Comparison of ENCODE assay signal across 21 cellular contexts in genomic region chr12:106327256-106327852, GRCh38. TPM values are rescaled to one million over a fixed set of nuclear protein-coding genes. Genes with fewer than 3 reads are reported as not detected.
DNase-seq lines count a peak whose midpoint lies in the region; ATAC-seq, FAIRE-seq and TF ChIP-seq lines count a peak whose summit lies in the region.
"Had no signal": no experiment of that assay in that cellular context is flagged by ENCODE, and none has a peak within 500 bp of the region (broad histone marks: within the 10 kb centered on the region; RNA-seq: fewer than 3 reads in every experiment).

No MANE protein-coding gene starts in this region.

- TF ChIP-seq EP300 in K562 (IDR thresholded peaks at IDR 0.05; ENCODE audit: low read length): no peak

- peak overlapping the region; percentile 6 for H3K27ac Mint-ChIP-seq in activated naive CD8-positive, alpha-beta T cell treated with anti-CD3 and anti-CD28 coated beads for 36 hours
- no peak overlapping the region for H3K27ac Mint-ChIP-seq in activated naive CD8-positive, alpha-beta T cell treated with anti-CD3 and anti-CD28 coated beads, Interleukin-2, amount 50 U/mL, for 24 hours
- H3K27ac Mint-ChIP-seq: GM23338 had no signal

- H3K27me3 Mint-ChIP-seq in activated naive CD8-positive, alpha-beta T cell treated with anti-CD3 and anti-CD28 coated beads for 36 hours: no peaks in the 10 kb centered on the region
- H3K27me3 Mint-ChIP-seq in activated naive CD8-positive, alpha-beta T cell treated with anti-CD3 and anti-CD28 coated beads, Interleukin-2, amount 50 U/mL, for 24 hours: no peaks in the 10 kb centered on the region
- H3K27me3 Mint-ChIP-seq: CD4-positive, alpha-beta memory T cell had no signal

- H3K4me1 Mint-ChIP-seq in activated naive CD8-positive, alpha-beta T cell treated with anti-CD3 and anti-CD28 coated beads for 36 hours: peaks cover 5% of the 10 kb centered on the region
- H3K4me1 Mint-ChIP-seq in activated naive CD8-positive, alpha-beta T cell treated with anti-CD3 and anti-CD28 coated beads, Interleukin-2, amount 50 U/mL, for 24 hours: no peaks in the 10 kb centered on the region

- no peaks in the 10 kb centered on the region for H3K27me3 ChIP-seq in Karpas-422 (ENCODE audit: low read length)
- H3K27me3 ChIP-seq in K562 (ENCODE audit: control insufficient read depth in 2 of 2, insufficient read depth in 2 of 2, low read length in 2 of 2): peaks cover 2 to 14% of the 10 kb centered on the region in 2 experiments; a peak in 1 of 5 replicates
- H3K27me3 ChIP-seq in gastrocnemius medialis: no peaks in the 10 kb centered on the region

- H3K4me2 ChIP-seq in Karpas-422 (ENCODE audit: low read depth, low read length, poor library complexity, severe bottlenecking) (peak overlapping the region; percentile 74), K562 (ENCODE audit: insufficient read depth, low read length) (no peak overlapping the region)
- H3K4me2 ChIP-seq: GM23338, SK-N-SH had no signal

- intact Hi-C loops in K562 (cut with micrococcal nuclease): no loop called here
- intact Hi-C loops in gastrocnemius medialis (cut with DNase I; ENCODE audit: low total_unique reads): no loop called here

- TF ChIP-seq RAD21 in K562 (CRISPR knock-in tag; conservative IDR thresholded peaks at IDR 0.05 in 1 of 2, IDR thresholded peaks at IDR 0.05 in 1 of 2): no peak

- no peak for ATAC-seq in activated naive CD8-positive, alpha-beta T cell treated with anti-CD3 and anti-CD28 coated beads, Interleukin-2, amount 50 U/mL, for 24 hours
- ATAC-seq in K562: no peak
- ATAC-seq in gastrocnemius medialis: no peak
- ATAC-seq: GM23338, PC-3 had no signal

- H3K36me3 ChIP-seq in Karpas-422 (ENCODE audit: insufficient read depth, low read length) (peaks cover 22% of the 10 kb centered on the region), K562 (ENCODE audit: control insufficient read depth, insufficient read depth, low read length) (no peaks in the 10 kb centered on the region), gastrocnemius medialis (peaks cover 0 to 39% of the 10 kb centered on the region in 2 donors)

- H4K20me1 ChIP-seq in Karpas-422 (ENCODE audit: insufficient read depth, low read depth, low read length) (no peaks in the 10 kb centered on the region), K562 (replicated peaks; ENCODE audit: control insufficient read depth, insufficient read depth, low read length) (no peaks in the 10 kb centered on the region)

- peaks cover 11% of the 10 kb centered on the region for H3K36me3 Mint-ChIP-seq in activated naive CD8-positive, alpha-beta T cell treated with anti-CD3 and anti-CD28 coated beads for 36 hours
- peaks cover 23% of the 10 kb centered on the region for H3K36me3 Mint-ChIP-seq in activated naive CD8-positive, alpha-beta T cell treated with anti-CD3 and anti-CD28 coated beads, Interleukin-2, amount 50 U/mL, for 24 hours (ENCODE audit: low read depth)

- no peak for TF ChIP-seq POLR2A in K562 (conservative IDR thresholded peaks at IDR 0.05)
- no peak for TF ChIP-seq POLR2A in gastrocnemius medialis (IDR thresholded peaks at IDR 0.05)

- H2AFZ ChIP-seq in Karpas-422 (ENCODE audit: low read length) (no peak overlapping the region), K562 (ENCODE audit: low read depth, low read length) (no peak overlapping the region)
- H2AFZ ChIP-seq: GM23338 had no signal

- peaks cover 1% of the 10 kb centered on the region; the same call in 1 of the 2 replicates for H3K9me3 ChIP-seq in Karpas-422 (ENCODE audit: low read length)
- H3K9me3 ChIP-seq in K562 (replicated peaks; ENCODE audit: control insufficient read depth, insufficient read depth, low read depth, low read length): no peaks in the 10 kb centered on the region
- H3K9me3 ChIP-seq in gastrocnemius medialis: no peaks in the 10 kb centered on the region
- H3K9me3 ChIP-seq: SK-N-SH had no signal

- in situ Hi-C loops in K562 (cut with MboI): no loop called here
- in situ Hi-C loops in gastrocnemius medialis (cut with MboI; ENCODE audit: low sequenced_read_pairs in 4 of 4): no loop called here

- peak overlapping the region; percentile 93 for H3K27ac ChIP-seq in Karpas-422 (ENCODE audit: low read length)
- no peak overlapping the region for H3K27ac ChIP-seq in K562 (ENCODE audit: extremely low read depth, low read depth, low read length)
- peak overlapping the region; percentile 41 to 79 (median 74) for H3K27ac ChIP-seq in gastrocnemius medialis

- FAIRE-seq in K562 (lab: Jason Lieb, UNC): no peak

- H3K9ac ChIP-seq in Karpas-422 (ENCODE audit: low read length) (peak overlapping the region; percentile 45), K562 (ENCODE audit: insufficient read depth in 1 of 2, low read depth in 2 of 2, low read length in 2 of 2) (no peak overlapping the region)
- H3K9ac ChIP-seq: SK-N-SH had no signal

- H3K4me3 ChIP-seq in Karpas-422 (ENCODE audit: low read length) (peak overlapping the region; percentile 36), K562 (no peak overlapping the region), gastrocnemius medialis (no peak overlapping the region)
- H3K4me3 ChIP-seq: GM23338 had no signal

- POLR2A ChIA-PET in K562 (lab: Yijun Ruan, JAX): interaction anchor here (1.5 kb wide), 1 partner anchor 31 kb away, joined by 3 read pairs; the partner anchor contains the start of gene POLR3B

- H3K4me1 ChIP-seq in Karpas-422 (ENCODE audit: low read length) (peaks cover 72% of the 10 kb centered on the region), K562 (replicated peaks in 1 of 2; ENCODE audit: control insufficient read depth in 2 of 2, insufficient read depth in 2 of 2, low read length in 2 of 2) (no peaks in the 10 kb centered on the region), gastrocnemius medialis (peaks cover 44 to 62% of the 10 kb centered on the region in 2 donors)

- H3K9me1 ChIP-seq in K562 (ENCODE audit: control insufficient read depth, insufficient read depth, low read length): no peaks in the 10 kb centered on the region

- no peaks in the 10 kb centered on the region for H3K9me3 Mint-ChIP-seq in activated naive CD8-positive, alpha-beta T cell treated with anti-CD3 and anti-CD28 coated beads for 36 hours
- no peaks in the 10 kb centered on the region for H3K9me3 Mint-ChIP-seq in activated naive CD8-positive, alpha-beta T cell treated with anti-CD3 and anti-CD28 coated beads, Interleukin-2, amount 50 U/mL, for 24 hours
- H3K9me3 Mint-ChIP-seq: CD4-positive, alpha-beta memory T cell; GM23338 had no signal

- DNase-seq in activated naive CD8-positive, alpha-beta T cell treated with anti-CD3 and anti-CD28 coated beads for 36 hours: no peak
- DNase-seq in activated naive CD8-positive, alpha-beta T cell treated with anti-CD3 and anti-CD28 coated beads, Interleukin-2, amount 50 U/mL, for 24 hours: no peak
- DNase-seq in Karpas-422: peak; percentile 84
- no peak for DNase-seq in K562 (ENCODE audit: extremely low read depth in 1 of 4, low spot score in 3 of 4)
- DNase-seq in gastrocnemius medialis: no peak
- no peak for DNase-seq in central memory CD4-positive, alpha-beta T cell
- no peak for DNase-seq in glomerular visceral epithelial cell (ENCODE audit: extremely low spot score)
- DNase-seq: C1 segment of cervical spinal cord; CD4-positive, alpha-beta memory T cell; COR-L47; DMS53; HCEC 1CT; Kasumi-1; NCI-H1092 treated with DMSO at 0.1 percent for 48 hours; NCI-H2081; NCI-H2227 treated with DMSO at 0.1 percent for 48 hours; NCI-H526 treated with DMSO at 0.1 percent for 48 hours; PC-3; SK-N-SH; SW 1271 had no signal

- 6% methylated on average over 2 of the region's 2 CpGs for WGBS in K562 (ENCODE audit: insufficient coverage, low coverage, missing lambda C conversion rate)

- CTCF ChIA-PET in K562 (lab: Yijun Ruan, JAX; ENCODE audit: low intra/inter-chr PET ratio): no interaction called here

- H3K9me2 ChIP-seq in Karpas-422 (replicated peaks; ENCODE audit: insufficient read depth, low read length): no peaks in the 10 kb centered on the region
- H3K9me2 ChIP-seq: SK-N-SH had no signal

- H3K4me3 Mint-ChIP-seq in activated naive CD8-positive, alpha-beta T cell treated with anti-CD3 and anti-CD28 coated beads for 36 hours: no peak overlapping the region
- no peak overlapping the region for H3K4me3 Mint-ChIP-seq in activated naive CD8-positive, alpha-beta T cell treated with anti-CD3 and anti-CD28 coated beads, Interleukin-2, amount 50 U/mL, for 24 hours
- H3K4me3 Mint-ChIP-seq: CD4-positive, alpha-beta memory T cell; GM23338 had no signal

- H3K79me2 ChIP-seq in Karpas-422 (ENCODE audit: low read length): no peaks in the 10 kb centered on the region
- no peaks in the 10 kb centered on the region for H3K79me2 ChIP-seq in K562 (ENCODE audit: control insufficient read depth, insufficient read depth, low read length)

- BruUV-seq in K562 (replicated peaks; lab: Mats Ljungman, UMichigan): no TSS peak

- TF ChIP-seq CTCF in K562 (IDR thresholded peaks at IDR 0.05 in 2 of 3, conservative IDR thresholded peaks at IDR 0.05 in 1 of 3; ENCODE audit: insufficient read depth in 2 of 3, low read depth in 1 of 3, low read length in 3 of 3) (no peak), gastrocnemius medialis (IDR thresholded peaks at IDR 0.05 in 4 of 5, conservative IDR thresholded peaks at IDR 0.05 in 1 of 5) (no peak)

RNA-seq across cellular contexts. Expression of gene TCP11L2, which starts 24.8 kb away (rescaled TPM):
- 1 to 10 TPM; 7.3 to 7.7 TPM for total RNA-seq in activated naive CD8-positive, alpha-beta T cell treated with anti-CD3 and anti-CD28 coated beads for 36 hours
- total RNA-seq in Karpas-422 (2014; rRNA removed; shearing (Covaris generic); ENCODE audit: low replicate concordance): 40.1 and 55.9 TPM in 2 replicates
- 9.7 and 13.0 TPM in 2 replicates for total RNA-seq in K562 (2011; cell fraction: chromatin; rRNA removed; ENCODE audit: low replicate concordance)
- 6.8 and 8.9 TPM in 2 replicates for total RNA-seq in K562 (2011; cell fraction: nucleolus; rRNA removed)
- total RNA-seq in K562 (2011; cell fraction: nucleoplasm; rRNA removed): 8.2 and 10.7 TPM in 2 replicates
- 1.6 and 2.3 TPM in 2 replicates for total RNA-seq in K562 (2014; rRNA removed)
- total RNA-seq in K562 (2014; rRNA removed; fragmentation: Illumina TruSeq; extraction: Trizol): 2.3 and 3.8 TPM in 2 replicates
- total RNA-seq in K562 (2015; rRNA removed; fragmentation: Illumina TruSeq; extraction: Trizol): 0.53 and 0.83 TPM in 2 replicates
- 2.4 and 4.0 TPM in 2 replicates for total RNA-seq in K562 (2021)
- 3.7 and 4.5 TPM in 2 replicates for polyA plus RNA-seq in K562 (2011; rRNA removed)
- 1.1 and 2.2 TPM in 2 replicates for polyA plus RNA-seq in K562 (2011; cell fraction: cytosol; rRNA removed)
- polyA plus RNA-seq in K562 (2011; cell fraction: nucleus; rRNA removed): 3.3 and 4.3 TPM in 2 replicates
- polyA plus RNA-seq in K562 (2012): 0.77 and 4.0 TPM in 2 replicates
- polyA plus RNA-seq in K562 (2014; fragmentation: Illumina TruSeq; extraction: Trizol): 1.3 and 2.1 TPM in 2 replicates
- polyA plus RNA-seq in K562 (2014; fragmentation: Nextera tagmentation; extraction: Ambion mirVana): 1 to 10 TPM in 1 of 2 experiments, under 1 TPM in 1; 0.39 to 1.3 TPM
- 0.86 and 1.6 TPM in 2 replicates for polyA plus RNA-seq in K562 (2014; rRNA removed)
- polyA minus RNA-seq in K562 (2011; rRNA and poly(A)+ RNA removed): 7.9 and 10.0 TPM in 2 replicates
- 3.2 and 4.1 TPM in 2 replicates for polyA minus RNA-seq in K562 (2011; cell fraction: cytosol; rRNA and poly(A)+ RNA removed)
- 7.4 and 8.8 TPM in 2 replicates for polyA minus RNA-seq in K562 (2011; cell fraction: nucleus; rRNA and poly(A)+ RNA removed)
- total RNA-seq in gastrocnemius medialis: 10 to 100 TPM; 39.1 to 51.7 (median 43.9) TPM

RNA-seq across cellular contexts. Expression of gene POLR3B, which starts 30.2 kb away (rescaled TPM):
- total RNA-seq in activated naive CD8-positive, alpha-beta T cell treated with anti-CD3 and anti-CD28 coated beads for 36 hours: 10 to 100 TPM; 13.7 to 14.2 TPM
- 10.0 and 13.6 TPM in 2 replicates for total RNA-seq in Karpas-422 (2014; rRNA removed; shearing (Covaris generic); ENCODE audit: low replicate concordance)
- 10.8 and 26.4 TPM in 2 replicates for total RNA-seq in K562 (2011; cell fraction: chromatin; rRNA removed; ENCODE audit: low replicate concordance)
- 6.5 and 7.8 TPM in 2 replicates for total RNA-seq in K562 (2011; cell fraction: nucleolus; rRNA removed)
- total RNA-seq in K562 (2011; cell fraction: nucleoplasm; rRNA removed): 9.3 and 10.0 TPM in 2 replicates
- 13.3 and 13.7 TPM in 2 replicates for total RNA-seq in K562 (2014; rRNA removed)
- 14.4 and 14.6 TPM in 2 replicates for total RNA-seq in K562 (2014; rRNA removed; fragmentation: Illumina TruSeq; extraction: Trizol)
- total RNA-seq in K562 (2015; rRNA removed; fragmentation: Illumina TruSeq; extraction: Trizol): 13.3 and 15.4 TPM in 2 replicates
- total RNA-seq in K562 (2021): 14.6 and 15.0 TPM in 2 replicates
- polyA plus RNA-seq in K562 (2011; rRNA removed): 7.9 and 12.1 TPM in 2 replicates
- 3.9 and 6.0 TPM in 2 replicates for polyA plus RNA-seq in K562 (2011; cell fraction: cytosol; rRNA removed)
- 4.7 and 4.9 TPM in 2 replicates for polyA plus RNA-seq in K562 (2011; cell fraction: nucleus; rRNA removed)
- polyA plus RNA-seq in K562 (2012): 11.3 and 12.0 TPM in 2 replicates
- 15.6 and 17.9 TPM in 2 replicates for polyA plus RNA-seq in K562 (2014; fragmentation: Illumina TruSeq; extraction: Trizol)
- 10 to 100 TPM in 1 of 2 experiments, 1 to 10 TPM in 1; 7.6 to 16.5 TPM for polyA plus RNA-seq in K562 (2014; fragmentation: Nextera tagmentation; extraction: Ambion mirVana)
- 11.2 and 13.2 TPM in 2 replicates for polyA plus RNA-seq in K562 (2014; rRNA removed)
- polyA minus RNA-seq in K562 (2011; rRNA and poly(A)+ RNA removed): 24.9 and 30.2 TPM in 2 replicates
- polyA minus RNA-seq in K562 (2011; cell fraction: cytosol; rRNA and poly(A)+ RNA removed): 7.5 and 10.7 TPM in 2 replicates
- 8.1 and 13.6 TPM in 2 replicates for polyA minus RNA-seq in K562 (2011; cell fraction: nucleus; rRNA and poly(A)+ RNA removed)
- 1 to 10 TPM; 4.2 to 9.5 (median 6.4) TPM for total RNA-seq in gastrocnemius medialis
